In the genomic region with DNA sequence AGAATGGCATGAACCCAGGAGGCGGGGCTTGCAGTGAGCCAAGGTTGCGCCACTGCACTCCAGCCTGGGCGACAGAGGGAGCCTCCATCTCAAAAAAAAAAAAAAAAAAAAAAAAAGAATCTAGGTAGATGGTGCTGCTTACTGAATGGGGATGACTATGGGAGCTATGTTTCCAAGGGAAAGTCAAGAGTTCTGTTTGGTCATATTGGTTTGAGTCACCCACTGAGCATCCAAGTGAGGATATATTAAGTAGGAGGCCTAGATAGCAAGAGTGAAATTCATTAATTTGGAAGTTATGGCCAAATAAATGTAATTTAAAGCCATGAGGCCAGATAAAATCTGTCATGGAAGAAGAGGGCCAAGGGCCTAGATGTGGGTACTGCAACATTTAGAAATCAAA, we compare ENCODE assay signal across 24 cellular contexts.
"Had no signal": no experiment of that assay in that cellular context is flagged by ENCODE, and none has a peak within 500 bp of the region (broad histone marks: within the 10 kb centered on the region; RNA-seq: fewer than 3 reads in every experiment).

No MANE protein-coding gene starts in this region.

- ATAC-seq: activated T-helper 17 cell treated with anti-CD3 and anti-CD28 coated beads, Interleukin-2, amount 50 U/mL, for 72 hours had no signal

- H3K27ac Mint-ChIP-seq: activated CD4-positive, alpha-beta memory T cell treated with anti-CD3 and anti-CD28 coated beads for 36 hours; activated CD4-positive, alpha-beta T cell treated with anti-CD3 and anti-CD28 coated beads, Interleukin-2, amount 10 ng/mL, durations not matched to agents 7 days and 5 days; activated naive CD4-positive, alpha-beta T cell treated with anti-CD3 and anti-CD28 coated beads for 36 hours; activated naive CD8-positive, alpha-beta T cell; activated T-helper 17 cell treated with anti-CD3 and anti-CD28 coated beads, Interleukin-2, amount 50 U/mL, for 72 hours had no signal

- H3K36me3 Mint-ChIP-seq: activated CD4-positive, alpha-beta memory T cell treated with anti-CD3 and anti-CD28 coated beads for 36 hours; activated naive CD8-positive, alpha-beta T cell had no signal

- H3K4me3 Mint-ChIP-seq: activated CD4-positive, alpha-beta memory T cell treated with anti-CD3 and anti-CD28 coated beads for 36 hours; activated CD4-positive, alpha-beta T cell treated with anti-CD3 and anti-CD28 coated beads, Interleukin-2, amount 10 ng/mL, durations not matched to agents 7 days and 5 days; activated naive CD4-positive, alpha-beta T cell treated with anti-CD3 and anti-CD28 coated beads for 36 hours; activated naive CD8-positive, alpha-beta T cell; activated T-helper 17 cell treated with anti-CD3 and anti-CD28 coated beads, Interleukin-2, amount 50 U/mL, for 72 hours had no signal

- DNase-seq: activated CD4-positive, alpha-beta memory T cell treated with anti-CD3 and anti-CD28 coated beads for 36 hours; activated CD4-positive, alpha-beta T cell treated with anti-CD3 and anti-CD28 coated beads, Interleukin-2, amount 10 ng/mL, durations not matched to agents 7 days and 5 days; activated CD4-positive, CD25-positive, alpha-beta regulatory T cell; activated CD8-positive, alpha-beta memory T cell treated with anti-CD3 and anti-CD28 coated beads for 24 hours; activated gamma-delta T cell; activated naive CD4-positive, alpha-beta T cell treated with anti-CD3 and anti-CD28 coated beads for 36 hours; activated T-cell treated with anti-CD3 and anti-CD28 coated beads for 4 hours; activated T-cell treated with anti-CD3 and anti-CD28 coated beads, Interleukin-2, amount 50 U/mL, for 48 hours; amygdala; cerebellar nuclear complex; MG63; MV-4-11; NCI-H1092 treated with DMSO at 0.1 percent for 48 hours; NCI-H1436; NCI-H187 treated with DMSO at 0.1 percent for 48 hours; NCI-H2081 treated with DMSO at 0.1 percent for 48 hours; NCI-H446; NCI-H524; Peyer's patch; SHP77; T-helper 2 cell; T1000 had no signal

- H3K9me3 Mint-ChIP-seq: activated CD4-positive, alpha-beta memory T cell treated with anti-CD3 and anti-CD28 coated beads for 36 hours; activated CD4-positive, alpha-beta T cell treated with anti-CD3 and anti-CD28 coated beads, Interleukin-2, amount 10 ng/mL, durations not matched to agents 7 days and 5 days; activated naive CD4-positive, alpha-beta T cell treated with anti-CD3 and anti-CD28 coated beads for 36 hours; activated T-helper 17 cell treated with anti-CD3 and anti-CD28 coated beads, Interleukin-2, amount 50 U/mL, for 72 hours had no signal
